Comparison of ENCODE assay signal across 9 cellular contexts in the genomic region with DNA sequence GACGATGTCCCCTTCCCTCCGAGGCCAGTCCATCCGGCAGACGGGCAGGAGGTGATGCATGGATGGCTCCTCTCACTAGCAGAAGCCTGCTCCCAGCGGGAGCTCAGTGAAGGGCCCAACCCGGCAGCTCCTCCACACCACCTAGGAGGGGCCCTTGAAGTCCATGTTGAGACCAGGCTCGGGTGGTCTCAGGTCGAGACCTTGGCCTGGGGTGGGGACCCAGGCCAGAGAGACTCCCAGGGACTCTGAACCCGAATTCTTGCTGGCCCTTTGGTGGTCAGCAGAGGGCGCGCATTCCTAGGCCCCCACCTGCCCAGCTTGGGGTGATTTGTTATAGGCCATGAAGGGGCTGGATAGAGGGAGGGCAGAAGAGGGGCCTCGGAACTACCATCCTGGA. TPM values are rescaled to one million over a fixed set of nuclear protein-coding genes. Genes with fewer than 3 reads are reported as not detected.
DNase-seq lines count a peak whose midpoint lies in the region; ATAC-seq and TF ChIP-seq lines count a peak whose summit lies in the region.
"Had no signal": no experiment of that assay in that cellular context is flagged by ENCODE, and none has a peak within 500 bp of the region (broad histone marks: within the 10 kb centered on the region; RNA-seq: fewer than 3 reads in every experiment).

No MANE protein-coding gene starts in this region.

- in situ Hi-C loops in astrocyte of the spinal cord (cut with HindIII; ENCODE audit: low sequenced_read_pairs): no loop called here

- no peak overlapping the region for H3K27ac Mint-ChIP-seq in Calu3 (ENCODE audit: unreplicated experiment)

- intact Hi-C loops in Calu3 (cut with micrococcal nuclease; ENCODE audit: unreplicated experiment): no loop called here

- CTCF ChIA-PET in Calu3 (lab: Charles Lee): interaction anchor here (0.6 to 1.7 kb wide), 5 partner anchors 8 to 277 kb away, joined by 3 to 7 read pairs (median 3); a partner anchor contains a TSS

- ATAC-seq in GM21529 (IDR thresholded peaks at IDR 0.05; ENCODE audit: unreplicated experiment): no peak
- no peak for ATAC-seq in HG03457 (IDR thresholded peaks at IDR 0.05; ENCODE audit: unreplicated experiment)

- peak overlapping the region; percentile 33 for H3K4me3 Mint-ChIP-seq in Calu3 (ENCODE audit: low read depth, unreplicated experiment)

- H3K4me3 ChIP-seq in NB4 (ENCODE audit: low read depth, low read length) (no peak overlapping the region), astrocyte of the spinal cord (ENCODE audit: low read depth, low read length) (no peak overlapping the region)

- peaks cover 68% of the 10 kb centered on the region for H3K27me3 Mint-ChIP-seq in Calu3 (ENCODE audit: unreplicated experiment)

- no TSS peak for BruUV-seq in Calu3 (replicated peaks; lab: Mats Ljungman, UMichigan)

- no peaks in the 10 kb centered on the region for H3K36me3 Mint-ChIP-seq in Calu3 (ENCODE audit: insufficient read depth, unreplicated experiment)

- TF ChIP-seq POLR2A in NB4 (IDR thresholded peaks at IDR 0.05; ENCODE audit: extremely low read depth, insufficient read length): no peak

- H3K9me3 Mint-ChIP-seq in Calu3 (ENCODE audit: low read depth, unreplicated experiment): no peaks in the 10 kb centered on the region

- no peak for TF ChIP-seq CTCF in Calu3 (IDR thresholded peaks at IDR 0.05; ENCODE audit: unreplicated experiment)
- TF ChIP-seq CTCF in NB4 (IDR thresholded peaks at IDR 0.05; ENCODE audit: low read depth, low read length): peak; percentile 38
- peak; percentile 57 for TF ChIP-seq CTCF in astrocyte of the spinal cord (IDR thresholded peaks at IDR 0.05; ENCODE audit: low read depth, low read length)

- DNase-seq in Calu3 (no peak), NB4 (ENCODE audit: low read depth) (no peak), astrocyte of the spinal cord (ENCODE audit: low read depth, low spot score) (no peak), left kidney (ENCODE audit: low read depth, low spot score) (peak; percentile 74), NCI-H1417 treated with DMSO at 0.1 percent for 48 hours (lab: John Stamatoyannopoulos, UW) (no peak), KG1 (lab: John Stamatoyannopoulos, UW) (no peak)

- H3K4me1 Mint-ChIP-seq in Calu3 (ENCODE audit: low read depth, unreplicated experiment): peaks cover 9% of the 10 kb centered on the region

RNA-seq across cellular contexts. Expression of a gene that starts 0.6 kb away (rescaled TPM):
- not detected in 2 replicates for total RNA-seq in Calu3 (2022)
- total RNA-seq: subcutaneous adipose tissue had no signal

RNA-seq across cellular contexts. Expression of a gene that starts 18.7 kb away (rescaled TPM):
- total RNA-seq in Calu3 (2022): not detected in 2 replicates
- total RNA-seq: subcutaneous adipose tissue had no signal

RNA-seq across cellular contexts. Expression of a gene that starts 33.1 kb away (rescaled TPM):
- 0.09 and 0.27 TPM in 2 replicates for total RNA-seq in Calu3 (2022)
